Comparison of ENCODE assay signal across 10 cellular contexts in genomic region chr16:49282690-49283375, GRCh38. TPM values are rescaled to one million over a fixed set of nuclear protein-coding genes. Genes with fewer than 3 reads are reported as not detected.
DNase-seq lines count a peak whose midpoint lies in the region; ATAC-seq and FAIRE-seq lines count a peak whose summit lies in the region.
"Had no signal": no experiment of that assay in that cellular context is flagged by ENCODE, and none has a peak within 500 bp of the region (broad histone marks: within the 10 kb centered on the region; RNA-seq: fewer than 3 reads in every experiment).

No MANE protein-coding gene starts in this region.

- H3K23ac ChIP-seq in mesendoderm (ENCODE audit: low read length) = peak overlapping the region; percentile 89

- no peaks in the 10 kb centered on the region for H3K79me2 ChIP-seq in mesendoderm (ENCODE audit: control insufficient read depth, insufficient read depth, low read length)

- H2BK15ac ChIP-seq in mesendoderm (replicated peaks; ENCODE audit: low read depth) = no peak overlapping the region

- no peak overlapping the region for H4K8ac ChIP-seq in mesendoderm (ENCODE audit: low read depth, low read length)

- ATAC-seq in Right ventricle myocardium superior (ENCODE audit: poor library complexity) (peak; percentile 26), GM19455 (IDR thresholded peaks at IDR 0.05; ENCODE audit: unreplicated experiment) (no peak), HG03025 (IDR thresholded peaks at IDR 0.05; ENCODE audit: low FRiP score, unreplicated experiment) (no peak)

- H3K4me2 ChIP-seq in mesendoderm (ENCODE audit: low read length) = peak overlapping the region; percentile 79

- H2BK120ac ChIP-seq in mesendoderm (ENCODE audit: low read depth, low read length) = no peak overlapping the region

- H3K56ac ChIP-seq in mesendoderm (ENCODE audit: low read length) = peak overlapping the region; percentile 85

- no peak overlapping the region for H2BK5ac ChIP-seq in mesendoderm (ENCODE audit: low read length)

- peak overlapping the region; percentile 37 for H3K4me3 ChIP-seq in adipocyte (ENCODE audit: low read length)
- H3K4me3 ChIP-seq in mesendoderm (ENCODE audit: low read length) = peak overlapping the region; percentile 45

- FAIRE-seq in urothelium cell line (lab: Jason Lieb, UNC) = no peak
- FAIRE-seq: G401.6 had no signal

- H3K9ac ChIP-seq in adipocyte (ENCODE audit: low read length) (no peak overlapping the region), mesendoderm (ENCODE audit: low read length) (peak overlapping the region; percentile 56)

- H4K5ac ChIP-seq in mesendoderm (ENCODE audit: low read length) = no peak overlapping the region

- no peaks in the 10 kb centered on the region for H3K36me3 ChIP-seq in adipocyte (ENCODE audit: control insufficient read depth, insufficient read depth, low read length, severe bottlenecking)
- no peaks in the 10 kb centered on the region for H3K36me3 ChIP-seq in mesendoderm (ENCODE audit: control insufficient read depth, insufficient read depth, low read length)

- DNase-seq in Right ventricle myocardium superior = peak; percentile 61
- DNase-seq in cardiac septum (ENCODE audit: low spot score) = no peak
- DNase-seq in adipocyte (ENCODE audit: low read depth) = no peak
- peak; percentile 79 for DNase-seq in mesendoderm
- peak; percentile 32 for DNase-seq in urothelium cell line (ENCODE audit: low spot score)
- DNase-seq in effector CD8-positive, alpha-beta T cell (lab: John Stamatoyannopoulos, UW) = no peak

- no peaks in the 10 kb centered on the region for H3K79me1 ChIP-seq in mesendoderm (ENCODE audit: low read length)

- no peak overlapping the region for H3K27ac ChIP-seq in mesendoderm (ENCODE audit: low read depth, low read length)

- H3K4me1 ChIP-seq in adipocyte (ENCODE audit: control insufficient read depth, insufficient read depth, low read length) = peaks cover 5% of the 10 kb centered on the region
- H3K4me1 ChIP-seq in mesendoderm (ENCODE audit: control insufficient read depth, low read depth, low read length) = peaks cover 6% of the 10 kb centered on the region

- intact Hi-C loops in Right ventricle myocardium superior (cut with DNase I) = no loop called here
- intact Hi-C loops in cardiac septum (cut with DNase I) = loop anchor here (5.0 kb wide), 1 partner anchor 1041 kb away; the partner anchor contains the start of gene LONP2

- H2AK5ac ChIP-seq in mesendoderm (ENCODE audit: low read length) = no peak overlapping the region

- H3K27me3 ChIP-seq in adipocyte (replicated peaks; ENCODE audit: control insufficient read depth, insufficient read depth, low read length) (peaks cover 69% of the 10 kb centered on the region), mesendoderm (ENCODE audit: insufficient read depth, low read length, poor library complexity) (peaks cover 22% of the 10 kb centered on the region)

- WGBS in mesendoderm (ENCODE audit: extremely low coverage, insufficient coverage, low lambda C conversion rate) = no CpG with 5 or more reads among the region's 49 CpGs

- H3K18ac ChIP-seq in mesendoderm (ENCODE audit: low read length) = no peak overlapping the region

- no peak overlapping the region for H3K4ac ChIP-seq in mesendoderm (ENCODE audit: low read depth, low read length)

- H3K9me3 ChIP-seq in adipocyte (ENCODE audit: control insufficient read depth, low read length) = no peaks in the 10 kb centered on the region

RNA-seq across cellular contexts. Expression of gene CBLN1, which starts 1.2 kb away (rescaled TPM):
- total RNA-seq in Right ventricle myocardium superior (1.5 TPM), cardiac septum (1.5 TPM)
- 12.0 TPM for polyA plus RNA-seq in mesendoderm (2013, experiment 1 of 2)
- polyA plus RNA-seq in mesendoderm (2013, experiment 2 of 2) = 11.7 TPM
- total RNA-seq: HT1080 had no signal

Comparison
In these comparisons a context has a peak if more than half of its experiments do, and no peak if none do; other contexts are left out.
1. DNase-seq: peak in Right ventricle myocardium superior (single experiment), mesendoderm (single experiment) and urothelium cell line (single experiment); none in cardiac septum (single experiment), adipocyte (single experiment) and effector CD8-positive, alpha-beta T cell (single experiment).